Comparison of ENCODE assay signal across 1 cellular context in genomic region chr6:13668291-13668928, GRCh38.
TF ChIP-seq lines count a peak whose summit lies in the region.

No MANE protein-coding gene starts in this region.

TF ChIP-seq in K562, 482 proteins besides CTCF, POLR2A, EP300 and RAD21 (continued from another document and continues in another):
- TF ChIP-seq ZNF592 (IDR thresholded peaks at IDR 0.05) = peak; percentile 51
- peak; percentile 92 for TF ChIP-seq HDAC2 (IDR thresholded peaks at IDR 0.05)
- TF ChIP-seq DPF2 (IDR thresholded peaks at IDR 0.05) = peak; percentile 95
- TF ChIP-seq MNT (conservative IDR thresholded peaks at IDR 0.05) = peak; percentile 27 to 42; a peak in 1 of 4 replicates
- no peak for TF ChIP-seq MCM7 (IDR thresholded peaks at IDR 0.05)
- TF ChIP-seq SMARCA4 (IDR thresholded peaks at IDR 0.05) = peak; percentile 92
- 0 out of 2 replicates have a peak, but pooled peaks have one; percentile 20 for TF ChIP-seq MTA1 (IDR thresholded peaks at IDR 0.05; ENCODE audit: borderline replicate concordance)
- TF ChIP-seq CEBPG (CRISPR knock-in tag; IDR thresholded peaks at IDR 0.05) = no peak
- TF ChIP-seq CEBPG (tag; conservative IDR thresholded peaks at IDR 0.05 in 1 of 2, IDR thresholded peaks at IDR 0.05 in 1 of 2) = no peak
- peak; percentile 73 for TF ChIP-seq POLR2H (tag; IDR thresholded peaks at IDR 0.05; ENCODE audit: low read depth)
- TF ChIP-seq PRDM10 (IDR thresholded peaks at IDR 0.05; ENCODE audit: partially characterized antibody) = no peak
- 0 out of 2 replicates have a peak, but pooled peaks have one; percentile 31 for TF ChIP-seq ETV1 (tag; conservative IDR thresholded peaks at IDR 0.05; ENCODE audit: low read depth)
- TF ChIP-seq ATF3 (IDR thresholded peaks at IDR 0.05) = peak; percentile 78
- no peak for TF ChIP-seq ATF3 (CRISPR knock-in tag; conservative IDR thresholded peaks at IDR 0.05)
- TF ChIP-seq FOXJ2 (tag; IDR thresholded peaks at IDR 0.05) = peak; percentile 39; the same call in 1 of the 2 replicates
- peak; percentile 51 to 61 for TF ChIP-seq AFF1 (IDR thresholded peaks at IDR 0.05; ENCODE audit: low read depth in 1 of 2, partially characterized antibody in 2 of 2)
- TF ChIP-seq ETV6 (IDR thresholded peaks at IDR 0.05; ENCODE audit: borderline replicate concordance in 1 of 2, low read depth in 2 of 2, low read length in 1 of 2) = 0 out of 4 replicates have a peak, but pooled peaks of 1 of the 2 experiments have one; percentile 27
- no peak for TF ChIP-seq ETV6 (CRISPR knock-in tag; IDR thresholded peaks at IDR 0.05; ENCODE audit: borderline replicate concordance)
- TF ChIP-seq TEAD4 (IDR thresholded peaks at IDR 0.05; ENCODE audit: low read length) = peak; percentile 84
- no peak for TF ChIP-seq TEAD4 (CRISPR knock-in tag; IDR thresholded peaks at IDR 0.05; ENCODE audit: borderline replicate concordance)
- TF ChIP-seq BACH1 (tag; IDR thresholded peaks at IDR 0.05) = peak; percentile 97
- no peak for TF ChIP-seq ZBTB33 (CRISPR knock-in tag; IDR thresholded peaks at IDR 0.05)
- peak; percentile 40; the same call in 1 of the 2 replicates for TF ChIP-seq LARP7 (IDR thresholded peaks at IDR 0.05)
- TF ChIP-seq ZNF3 (CRISPR knock-in tag; IDR thresholded peaks at IDR 0.05) = peak; percentile 85
- TF ChIP-seq TRIM25 (IDR thresholded peaks at IDR 0.05; ENCODE audit: borderline replicate concordance) = peak; percentile 84; the same call in 1 of the 2 replicates
- peak; percentile 67 for TF ChIP-seq DACH1 (IDR thresholded peaks at IDR 0.05; ENCODE audit: partially characterized antibody)
- TF ChIP-seq PBX2 (CRISPR knock-in tag; IDR thresholded peaks at IDR 0.05; ENCODE audit: low read depth) = no peak
- peak; percentile 81 for TF ChIP-seq PBX2 (tag; conservative IDR thresholded peaks at IDR 0.05; ENCODE audit: low read depth)
- peak; percentile 95 for TF ChIP-seq CHAMP1 (IDR thresholded peaks at IDR 0.05)
- no peak for TF ChIP-seq BCL6 (CRISPR knock-in tag; IDR thresholded peaks at IDR 0.05)
- peak; percentile 64 for TF ChIP-seq NCOR1 (IDR thresholded peaks at IDR 0.05)
- peak; percentile 60 for TF ChIP-seq ESRRA (IDR thresholded peaks at IDR 0.05; ENCODE audit: borderline replicate concordance, low read depth)
